In the genomic region with DNA sequence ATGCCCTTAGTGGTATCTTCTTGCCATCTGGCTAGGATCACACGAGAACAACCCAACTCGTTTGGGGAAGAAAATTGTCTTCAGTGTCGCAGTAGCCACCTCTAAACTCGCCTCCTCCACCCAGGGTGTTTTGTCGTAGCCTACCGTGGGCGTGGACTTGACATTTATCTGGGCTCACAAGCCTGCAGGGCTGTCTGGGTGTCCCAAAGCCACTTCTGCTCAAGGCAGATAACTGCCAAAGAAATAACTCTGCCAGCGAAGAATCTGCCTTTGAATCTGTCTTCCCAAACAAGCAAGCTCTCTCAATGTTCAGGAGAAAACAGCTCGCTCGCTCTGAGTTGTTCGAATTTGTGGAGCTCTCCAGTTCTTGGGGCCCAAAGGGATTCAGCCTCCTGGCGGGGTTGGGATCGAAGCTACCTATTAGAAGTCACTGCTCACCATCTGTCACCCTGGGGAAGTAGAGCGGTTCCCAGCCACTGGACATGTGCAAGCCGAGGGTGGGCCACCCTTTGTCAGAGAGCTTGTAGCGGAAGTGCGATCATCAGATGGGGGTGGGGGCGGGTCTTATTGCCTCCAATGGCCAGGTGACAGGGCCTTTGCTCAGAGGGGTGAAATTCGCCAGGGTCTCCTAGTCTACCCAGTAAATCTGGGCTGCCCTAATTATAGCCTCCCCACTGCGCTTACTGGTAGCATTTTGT, we compare ENCODE assay signal across 1 cellular context.
TF ChIP-seq lines count a peak whose summit lies in the region.

No MANE protein-coding gene starts in this region.

TF ChIP-seq in WTC11, 78 proteins besides CTCF, POLR2A, EP300 and RAD21:
- TF ChIP-seq PRRX2 (CRISPR knock-in tag; IDR thresholded peaks at IDR 0.05) (no peak), MXD4 (CRISPR knock-in tag; IDR thresholded peaks at IDR 0.05; ENCODE audit: borderline replicate concordance) (no peak), JAZF1 (CRISPR knock-in tag; IDR thresholded peaks at IDR 0.05) (no peak), ZNF219 (CRISPR knock-in tag; IDR thresholded peaks at IDR 0.05; ENCODE audit: borderline replicate concordance) (no peak), FOXK1 (CRISPR knock-in tag; IDR thresholded peaks at IDR 0.05) (no peak), EMX1 (CRISPR knock-in tag; IDR thresholded peaks at IDR 0.05) (no peak), HMGA2 (CRISPR knock-in tag; IDR thresholded peaks at IDR 0.05) (no peak), FOXP1 (CRISPR knock-in tag; IDR thresholded peaks at IDR 0.05; ENCODE audit: borderline replicate concordance) (no peak), ZNF396 (CRISPR knock-in tag; IDR thresholded peaks at IDR 0.05; ENCODE audit: borderline replicate concordance) (no peak)
- TF ChIP-seq, protein P1, sequence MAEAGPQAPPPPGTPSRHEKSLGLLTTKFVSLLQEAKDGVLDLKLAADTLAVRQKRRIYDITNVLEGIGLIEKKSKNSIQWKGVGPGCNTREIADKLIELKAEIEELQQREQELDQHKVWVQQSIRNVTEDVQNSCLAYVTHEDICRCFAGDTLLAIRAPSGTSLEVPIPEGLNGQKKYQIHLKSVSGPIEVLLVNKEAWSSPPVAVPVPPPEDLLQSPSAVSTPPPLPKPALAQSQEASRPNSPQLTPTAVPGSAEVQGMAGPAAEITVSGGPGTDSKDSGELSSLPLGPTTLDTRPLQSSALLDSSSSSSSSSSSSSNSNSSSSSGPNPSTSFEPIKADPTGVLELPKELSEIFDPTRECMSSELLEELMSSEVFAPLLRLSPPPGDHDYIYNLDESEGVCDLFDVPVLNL (CRISPR knock-in tag; IDR thresholded peaks at IDR 0.05; ENCODE audit: borderline replicate concordance, low read depth) = no peak
- TF ChIP-seq, protein P2, sequence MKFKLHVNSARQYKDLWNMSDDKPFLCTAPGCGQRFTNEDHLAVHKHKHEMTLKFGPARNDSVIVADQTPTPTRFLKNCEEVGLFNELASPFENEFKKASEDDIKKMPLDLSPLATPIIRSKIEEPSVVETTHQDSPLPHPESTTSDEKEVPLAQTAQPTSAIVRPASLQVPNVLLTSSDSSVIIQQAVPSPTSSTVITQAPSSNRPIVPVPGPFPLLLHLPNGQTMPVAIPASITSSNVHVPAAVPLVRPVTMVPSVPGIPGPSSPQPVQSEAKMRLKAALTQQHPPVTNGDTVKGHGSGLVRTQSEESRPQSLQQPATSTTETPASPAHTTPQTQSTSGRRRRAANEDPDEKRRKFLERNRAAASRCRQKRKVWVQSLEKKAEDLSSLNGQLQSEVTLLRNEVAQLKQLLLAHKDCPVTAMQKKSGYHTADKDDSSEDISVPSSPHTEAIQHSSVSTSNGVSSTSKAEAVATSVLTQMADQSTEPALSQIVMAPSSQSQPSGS (CRISPR knock-in tag; IDR thresholded peaks at IDR 0.05; ENCODE audit: borderline replicate concordance, low read depth) = no peak
- TF ChIP-seq, protein P3, sequence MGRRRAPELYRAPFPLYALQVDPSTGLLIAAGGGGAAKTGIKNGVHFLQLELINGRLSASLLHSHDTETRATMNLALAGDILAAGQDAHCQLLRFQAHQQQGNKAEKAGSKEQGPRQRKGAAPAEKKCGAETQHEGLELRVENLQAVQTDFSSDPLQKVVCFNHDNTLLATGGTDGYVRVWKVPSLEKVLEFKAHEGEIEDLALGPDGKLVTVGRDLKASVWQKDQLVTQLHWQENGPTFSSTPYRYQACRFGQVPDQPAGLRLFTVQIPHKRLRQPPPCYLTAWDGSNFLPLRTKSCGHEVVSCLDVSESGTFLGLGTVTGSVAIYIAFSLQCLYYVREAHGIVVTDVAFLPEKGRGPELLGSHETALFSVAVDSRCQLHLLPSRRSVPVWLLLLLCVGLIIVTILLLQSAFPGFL (CRISPR knock-in tag; IDR thresholded peaks at IDR 0.05; ENCODE audit: borderline replicate concordance) = no peak
- TF ChIP-seq, protein P4, sequence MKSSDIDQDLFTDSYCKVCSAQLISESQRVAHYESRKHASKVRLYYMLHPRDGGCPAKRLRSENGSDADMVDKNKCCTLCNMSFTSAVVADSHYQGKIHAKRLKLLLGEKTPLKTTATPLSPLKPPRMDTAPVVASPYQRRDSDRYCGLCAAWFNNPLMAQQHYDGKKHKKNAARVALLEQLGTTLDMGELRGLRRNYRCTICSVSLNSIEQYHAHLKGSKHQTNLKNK (CRISPR knock-in tag; IDR thresholded peaks at IDR 0.05) = no peak
- TF ChIP-seq, protein P5, sequence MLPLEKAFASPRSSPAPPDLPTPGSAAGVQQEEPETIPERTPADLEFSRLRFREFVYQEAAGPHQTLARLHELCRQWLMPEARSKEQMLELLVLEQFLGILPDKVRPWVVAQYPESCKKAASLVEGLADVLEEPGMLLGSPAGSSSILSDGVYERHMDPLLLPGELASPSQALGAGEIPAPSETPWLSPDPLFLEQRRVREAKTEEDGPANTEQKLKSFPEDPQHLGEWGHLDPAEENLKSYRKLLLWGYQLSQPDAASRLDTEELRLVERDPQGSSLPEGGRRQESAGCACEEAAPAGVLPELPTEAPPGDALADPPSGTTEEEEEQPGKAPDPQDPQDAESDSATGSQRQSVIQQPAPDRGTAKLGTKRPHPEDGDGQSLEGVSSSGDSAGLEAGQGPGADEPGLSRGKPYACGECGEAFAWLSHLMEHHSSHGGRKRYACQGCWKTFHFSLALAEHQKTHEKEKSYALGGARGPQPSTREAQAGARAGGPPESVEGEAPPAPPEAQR (CRISPR knock-in tag; IDR thresholded peaks at IDR 0.05) = no peak
TF ChIP-seq in WTC11: peak in this region for 0.
